Comparison of ENCODE assay signal across 8 cellular contexts in genomic region chr10:43292745-43293676, GRCh38. TPM values are rescaled to one million over a fixed set of nuclear protein-coding genes. Genes with fewer than 3 reads are reported as not detected.
DNase-seq lines count a peak whose midpoint lies in the region; ATAC-seq and TF ChIP-seq lines count a peak whose summit lies in the region.

No MANE protein-coding gene starts in this region.

- H3K36me3 Mint-ChIP-seq in nephron (ENCODE audit: low read depth), result no peaks in the 10 kb centered on the region

- no peaks in the 10 kb centered on the region for H4K20me1 ChIP-seq in fibroblast of lung (ENCODE audit: control insufficient read depth, extremely low read depth, insufficient read depth, low read length)

- no peak overlapping the region for H2AFZ ChIP-seq in fibroblast of lung (ENCODE audit: low read length)

- no peaks in the 10 kb centered on the region for H3K9me3 ChIP-seq in fibroblast of lung (ENCODE audit: control insufficient read depth, insufficient read depth, low read depth, low read length)

- H3K27me3 Mint-ChIP-seq in nephron (ENCODE audit: low read depth), result peaks cover 47% of the 10 kb centered on the region

- no peaks in the 10 kb centered on the region for H3K79me2 ChIP-seq in fibroblast of lung (ENCODE audit: control insufficient read depth, insufficient read depth, low read length)

- H3K27me3 ChIP-seq in fibroblast of lung (ENCODE audit: control insufficient read depth, insufficient read depth, low read length), result no peaks in the 10 kb centered on the region

- H3K9me3 Mint-ChIP-seq in nephron, result no peaks in the 10 kb centered on the region

- no peak for ATAC-seq in HG03175 (IDR thresholded peaks at IDR 0.05; ENCODE audit: unreplicated experiment)

- H3K4me1 Mint-ChIP-seq in nephron, result peaks cover 16% of the 10 kb centered on the region

- H3K27ac ChIP-seq in fibroblast of lung (ENCODE audit: insufficient read depth, low read length), result no peak overlapping the region

- no peak overlapping the region for H3K4me2 ChIP-seq in fibroblast of lung (ENCODE audit: extremely low read depth, insufficient read depth, low read length)

- H3K27ac Mint-ChIP-seq in nephron, result no peak overlapping the region

- H3K4me3 ChIP-seq in HFF-Myc (replicated peaks; ENCODE audit: low read depth, low read length) (no peak overlapping the region), fibroblast of lung (replicated peaks in 1 of 4; ENCODE audit: control extremely low read depth in 1 of 4, insufficient read depth in 1 of 4, low read depth in 3 of 4, low read length in 4 of 4) (no peak overlapping the region)

- DNase-seq in DMS79 (lab: John Stamatoyannopoulos, UW) (peak; percentile 3), HFF-Myc (ENCODE audit: extremely low read depth, low read depth) (no peak), NCI-H774 (lab: John Stamatoyannopoulos, UW) (peak; percentile 31), fibroblast of lung (ENCODE audit: low read depth in 2 of 2) (peak; percentile 29 to 56), ureter (ENCODE audit: low spot score) (peak; percentile 65)
- peak; percentile 55 for DNase-seq in activated T-cell treated with anti-CD3 and anti-CD28 coated beads, Interleukin-2, amount 50 U/mL, for 1 hour

- H3K4me1 ChIP-seq in fibroblast of lung (ENCODE audit: control insufficient read depth, extremely low read depth, insufficient read depth, low read length), result no peaks in the 10 kb centered on the region

- H3K9ac ChIP-seq in fibroblast of lung (ENCODE audit: insufficient read depth, low read length), result no peak overlapping the region

- TF ChIP-seq CTCF in HFF-Myc (IDR thresholded peaks at IDR 0.05; ENCODE audit: low read depth, low read length, missing control alignments) (peak; percentile 65), fibroblast of lung (conservative IDR thresholded peaks at IDR 0.05 in 1 of 2, IDR thresholded peaks at IDR 0.05 in 1 of 2; ENCODE audit: low read depth in 1 of 2, low read length in 2 of 2) (peak; percentile 68 to 80), nephron (IDR thresholded peaks at IDR 0.05; ENCODE audit: unreplicated experiment in 3 of 3) (peak; percentile 64 to 74 (median 71))

- H3K36me3 ChIP-seq in fibroblast of lung (ENCODE audit: control insufficient read depth, insufficient read depth, low read length), result no peaks in the 10 kb centered on the region

- no peak overlapping the region for H3K4me3 Mint-ChIP-seq in nephron

RNA-seq across cellular contexts. Expression of gene RASGEF1A, which starts 26.1 kb away (rescaled TPM):
- total RNA-seq in fibroblast of lung, result 6.2 and 9.2 TPM in 2 replicates
- polyA plus RNA-seq in fibroblast of lung, result 0.41 and 1.8 TPM in 2 replicates
- polyA plus RNA-seq in fibroblast of lung (2012), result 0.44 and 1.3 TPM in 2 replicates
- polyA minus RNA-seq in fibroblast of lung (ENCODE audit: low replicate concordance), result 2.9 TPM in 1 of 2 replicates, not detected in the other
- total RNA-seq in ureter, result 4.0 TPM
